In genomic region chr10:61750943-61751471, GRCh38 we compare ENCODE assay signal across 1 cellular context.
TF ChIP-seq lines count a peak whose summit lies in the region.

No MANE protein-coding gene starts in this region.

TF ChIP-seq in K562, 482 proteins besides CTCF, POLR2A, EP300 and RAD21 (continued from another document):
- TF ChIP-seq MGA (IDR thresholded peaks at IDR 0.05) (no peak), CBFA2T2 (conservative IDR thresholded peaks at IDR 0.05) (no peak), FUS (optimal IDR thresholded peaks at IDR 0.05; ENCODE audit: low read depth, low read length) (no peak), ZNF184 (CRISPR knock-in tag; IDR thresholded peaks at IDR 0.05) (no peak), BMI1 (IDR thresholded peaks at IDR 0.05; ENCODE audit: low read length) (no peak), ID3 (CRISPR knock-in tag; IDR thresholded peaks at IDR 0.05) (no peak), ID3 (tag; IDR thresholded peaks at IDR 0.05) (no peak), ZNF280A (IDR thresholded peaks at IDR 0.05; ENCODE audit: low read depth, partially characterized antibody) (no peak), HINFP (tag; conservative IDR thresholded peaks at IDR 0.05; ENCODE audit: low read depth) (no peak), ZNF12 (CRISPR knock-in tag; IDR thresholded peaks at IDR 0.05) (0 out of 2 replicates have a peak, but pooled peaks have one; percentile 41), FOXJ2 (tag; IDR thresholded peaks at IDR 0.05) (no peak)
